22 cellular contexts compared by ENCODE assay signal in the genomic region with DNA sequence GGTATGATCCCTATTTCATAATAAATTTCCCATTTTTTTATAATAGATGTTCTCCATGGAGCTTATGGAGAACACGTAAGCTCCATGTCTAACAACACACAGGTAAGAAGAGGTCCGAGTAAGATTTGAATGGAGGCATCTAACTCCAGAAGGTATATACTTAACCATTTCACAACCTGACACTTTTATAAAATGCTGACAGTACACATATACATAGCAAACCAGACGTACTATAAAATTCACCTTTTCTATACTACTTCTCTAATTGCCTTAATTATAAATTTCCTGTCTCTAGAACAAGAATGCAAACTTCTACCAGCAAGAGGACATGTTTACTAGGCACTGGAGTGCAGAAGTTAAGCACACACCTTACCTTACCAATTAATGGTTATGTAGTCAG.
"Had no signal": no experiment of that assay in that cellular context is flagged by ENCODE, and none has a peak within 500 bp of the region (broad histone marks: within the 10 kb centered on the region; RNA-seq: fewer than 3 reads in every experiment).

No MANE protein-coding gene starts in this region.

- H3K4me3 ChIP-seq: coronary artery, esophagus muscularis mucosa, gastroesophageal sphincter, heart right ventricle, left lung, lower lobe of right lung had no signal

- H3K36me3 ChIP-seq: esophagus muscularis mucosa, gastroesophageal sphincter, heart right ventricle, left lung, lower lobe of right lung had no signal

- FAIRE-seq: colon, endothelial cell of umbilical vein, frontal cortex, islet of Langerhans, keratinocyte had no signal

- ATAC-seq: foreskin keratinocyte, gastroesophageal sphincter, left cardiac atrium, left ventricle myocardium superior, lower lobe of right lung had no signal

- H3K27me3 ChIP-seq: dorsolateral prefrontal cortex, esophagus muscularis mucosa, foreskin keratinocyte, gastroesophageal sphincter, heart right ventricle, left lung had no signal

- H3K27ac ChIP-seq: coronary artery, dorsolateral prefrontal cortex, esophagus muscularis mucosa, foreskin keratinocyte, gastroesophageal sphincter, heart right ventricle, left lung, lower lobe of right lung had no signal

- DNase-seq: dorsolateral prefrontal cortex; effector CD4-positive, alpha-beta T cell; effector memory CD4-positive, alpha-beta T cell; foreskin keratinocyte; glutamatergic neuron; head of caudate nucleus; heart right ventricle; hippocampal formation; left cardiac atrium; left lung; left ventricle myocardium superior; lower lobe of right lung; mesenchymal stem cell; midbrain had no signal

- H3K9me3 ChIP-seq: esophagus muscularis mucosa, gastroesophageal sphincter, heart right ventricle, left lung, lower lobe of right lung had no signal

- H3K4me1 ChIP-seq: esophagus muscularis mucosa, gastroesophageal sphincter, heart right ventricle, left lung, lower lobe of right lung had no signal
